ENCODE assay signal across 24 cellular contexts in genomic region chr20:17593902-17594301, GRCh38. TPM values are rescaled to one million over a fixed set of nuclear protein-coding genes. Genes with fewer than 3 reads are reported as not detected.
A peak's percentile ranks its signal among the peaks of the same experiment; 100 is the strongest.
DNase-seq lines count a peak whose midpoint lies in the region; ATAC-seq and TF ChIP-seq lines count a peak whose summit lies in the region.
"Had no signal": no experiment of that assay in that cellular context is flagged by ENCODE, and none has a peak within 500 bp of the region (broad histone marks: within the 10 kb centered on the region; RNA-seq: fewer than 3 reads in every experiment).

No MANE protein-coding gene starts in this region.

- no peak overlapping the region for H3K4me3 Mint-ChIP-seq in chondrocyte (ENCODE audit: unreplicated experiment)
- H3K4me3 Mint-ChIP-seq: activated CD4-positive, alpha-beta T cell treated with anti-CD3 and anti-CD28 coated beads, Interleukin-2, amount 10 ng/mL, durations not matched to agents 7 days and 5 days; activated CD8-positive, alpha-beta memory T cell treated with anti-CD3 and anti-CD28 coated beads, Interleukin-2, amount 10 ng/mL, durations not matched to agents 7 days and 5 days; activated T-helper 1 cell treated with anti-CD3 and anti-CD28 coated beads, Interleukin-12 subunit alpha, Interleukin-12 subunit beta, Interleukin-2, Interleukin-4 antibody, amounts not matched to agents 30 ng/mL and 10 ng/mL and 1 ng/mL, durations not matched to agents 14 hours and 24 hours and 36 hours; CD4-positive, CD25-positive, alpha-beta regulatory T cell; endodermal cell; stimulated activated naive CD8-positive, alpha-beta T cell treated with anti-CD3 and anti-CD28 coated beads, Interleukin-15, Interleukin-2, amounts not matched to agents 100 ng/mL and 50 ng/mL, for 24 hours had no signal

- POLR2A ChIA-PET in HEK293 (lab: Yijun Ruan, JAX), result interaction anchor here (0.6 to 1.9 kb wide), 2 partner anchors 8 to 23 kb away, joined by 3 to 9 read pairs; partner anchors contain the start of gene DSTN

- H3K9me3 ChIP-seq in HEK293 (ENCODE audit: control insufficient read depth, insufficient read depth, low read depth, low read length) (no peaks in the 10 kb centered on the region), muscle layer of colon (ENCODE audit: low read length) (no peaks in the 10 kb centered on the region), thyroid gland (no peaks in the 10 kb centered on the region)
- H3K9me3 ChIP-seq: left lung, SK-N-SH, uterus had no signal

- peaks cover 93% of the 10 kb centered on the region for H3K4me1 Mint-ChIP-seq in chondrocyte (ENCODE audit: low read depth)

- TF ChIP-seq POLR2A in thyroid gland (IDR thresholded peaks at IDR 0.05), result no peak

- no peak overlapping the region for H3K27ac ChIP-seq in HEK293 (ENCODE audit: extremely low read depth, low read depth, low read length)
- peak overlapping the region; percentile 73 for H3K27ac ChIP-seq in muscle layer of colon (ENCODE audit: low read depth, low read length)
- peak overlapping the region; percentile 94 to 99 (median 98) for H3K27ac ChIP-seq in thyroid gland

- H3K4me1 ChIP-seq in HEK293 (ENCODE audit: control insufficient read depth, insufficient read depth, low read length) (peaks cover 4% of the 10 kb centered on the region; the same call in 1 of the 2 replicates), muscle layer of colon (ENCODE audit: insufficient read depth, low read length) (peaks cover 70% of the 10 kb centered on the region), thyroid gland (peaks cover 82 to 87% of the 10 kb centered on the region in 2 donors)

- H3K9ac ChIP-seq in muscle layer of colon (ENCODE audit: low read length), result no peak overlapping the region
- H3K9ac ChIP-seq: SK-N-SH had no signal

- intact Hi-C loops in thyroid gland (cut with DNase I), result no loop called here

- peak overlapping the region; percentile 92 for H3K27ac Mint-ChIP-seq in chondrocyte (ENCODE audit: unreplicated experiment)
- H3K27ac Mint-ChIP-seq: activated CD4-positive, alpha-beta T cell treated with anti-CD3 and anti-CD28 coated beads, Interleukin-2, amount 10 ng/mL, durations not matched to agents 7 days and 5 days; activated CD8-positive, alpha-beta memory T cell treated with anti-CD3 and anti-CD28 coated beads, Interleukin-2, amount 10 ng/mL, durations not matched to agents 7 days and 5 days; activated naive CD4-positive, alpha-beta T cell treated with anti-CD3 and anti-CD28 coated beads, Interleukin-2, amount 50 U/mL, for 72 hours; activated T-helper 1 cell treated with anti-CD3 and anti-CD28 coated beads, Interleukin-12 subunit alpha, Interleukin-12 subunit beta, Interleukin-2, Interleukin-4 antibody, amounts not matched to agents 30 ng/mL and 10 ng/mL and 1 ng/mL, durations not matched to agents 14 hours and 24 hours and 36 hours; CD4-positive, CD25-positive, alpha-beta regulatory T cell; stimulated activated naive CD8-positive, alpha-beta T cell treated with anti-CD3 and anti-CD28 coated beads, Interleukin-15, Interleukin-2, amounts not matched to agents 100 ng/mL and 50 ng/mL, for 24 hours had no signal

- peaks cover 19% of the 10 kb centered on the region for H3K36me3 Mint-ChIP-seq in chondrocyte (ENCODE audit: low read depth)

- no peaks in the 10 kb centered on the region for H3K27me3 Mint-ChIP-seq in chondrocyte (ENCODE audit: low read depth)
- H3K27me3 Mint-ChIP-seq: activated CD4-positive, alpha-beta T cell treated with anti-CD3 and anti-CD28 coated beads, Interleukin-2, amount 10 ng/mL, durations not matched to agents 7 days and 5 days; activated CD8-positive, alpha-beta memory T cell treated with anti-CD3 and anti-CD28 coated beads, Interleukin-2, amount 10 ng/mL, durations not matched to agents 7 days and 5 days; CD4-positive, CD25-positive, alpha-beta regulatory T cell; stimulated activated naive CD8-positive, alpha-beta T cell treated with anti-CD3 and anti-CD28 coated beads, Interleukin-15, Interleukin-2, amounts not matched to agents 100 ng/mL and 50 ng/mL, for 24 hours had no signal

- CTCF ChIA-PET in HEK293 (lab: Yijun Ruan, JAX), result interaction anchor here (1.8 kb wide), 1 partner anchor 57 kb away, joined by 6 read pairs; no protein-coding TSS in a partner anchor

- ATAC-seq in HG03196 (IDR thresholded peaks at IDR 0.05; ENCODE audit: unreplicated experiment), result no peak
- no peak for ATAC-seq in HG02981 (IDR thresholded peaks at IDR 0.05; ENCODE audit: unreplicated experiment)
- ATAC-seq: activated CD8-positive, alpha-beta memory T cell treated with anti-CD3 and anti-CD28 coated beads, Interleukin-2, amount 10 ng/mL, durations not matched to agents 7 days and 5 days; activated naive CD4-positive, alpha-beta T cell treated with anti-CD3 and anti-CD28 coated beads, Interleukin-2, amount 50 U/mL, for 72 hours had no signal

- TF ChIP-seq CTCF in HEK293 (tag by site-specific recombination; IDR thresholded peaks at IDR 0.05) (no peak), chondrocyte (IDR thresholded peaks at IDR 0.05) (no peak), thyroid gland (IDR thresholded peaks at IDR 0.05) (no peak)

- H3K36me3 ChIP-seq in HEK293 (ENCODE audit: control insufficient read depth in 2 of 2, insufficient read depth in 1 of 2, low read length in 2 of 2) (peaks cover 0 to 8% of the 10 kb centered on the region in 2 experiments; a peak in 2 of 3 replicates), muscle layer of colon (ENCODE audit: insufficient read depth, low read length) (peaks cover 12% of the 10 kb centered on the region), thyroid gland (no peaks in the 10 kb centered on the region)
- H3K36me3 ChIP-seq: uterus had no signal

- no peaks in the 10 kb centered on the region for H3K27me3 ChIP-seq in muscle layer of colon (ENCODE audit: control insufficient read depth in 1 of 2, insufficient read depth in 2 of 2, low read length in 2 of 2)
- H3K27me3 ChIP-seq in thyroid gland, result no peaks in the 10 kb centered on the region
- H3K27me3 ChIP-seq: left lung, uterus had no signal

- H3K9me3 Mint-ChIP-seq in chondrocyte (ENCODE audit: low read depth), result no peaks in the 10 kb centered on the region
- H3K9me3 Mint-ChIP-seq: activated CD4-positive, alpha-beta T cell treated with anti-CD3 and anti-CD28 coated beads, Interleukin-2, amount 10 ng/mL, durations not matched to agents 7 days and 5 days; activated naive CD4-positive, alpha-beta T cell treated with anti-CD3 and anti-CD28 coated beads, Interleukin-2, amount 50 U/mL, for 72 hours; activated T-helper 1 cell treated with anti-CD3 and anti-CD28 coated beads, Interleukin-12 subunit alpha, Interleukin-12 subunit beta, Interleukin-2, Interleukin-4 antibody, amounts not matched to agents 30 ng/mL and 10 ng/mL and 1 ng/mL, durations not matched to agents 14 hours and 24 hours and 36 hours; endodermal cell; stimulated activated naive CD8-positive, alpha-beta T cell treated with anti-CD3 and anti-CD28 coated beads, Interleukin-15, Interleukin-2, amounts not matched to agents 100 ng/mL and 50 ng/mL, for 24 hours had no signal

- 45 to 50% methylated on average over 4 of the region's 4 CpGs for WGBS in thyroid gland, 2 donors

- H3K4me3 ChIP-seq in HEK293 (ENCODE audit: low read depth, low read length), result no peak overlapping the region
- H3K4me3 ChIP-seq in muscle layer of colon (ENCODE audit: low read depth in 1 of 2, low read length in 2 of 2), result no peak overlapping the region
- H3K4me3 ChIP-seq in thyroid gland (replicated peaks in 1 of 3), result no peak overlapping the region
- H3K4me3 ChIP-seq: left lung, uterus had no signal

- DNase-seq in chondrocyte (ENCODE audit: low spot score), result no peak
- DNase-seq in thyroid gland, result peak in 1 of 2 donors; percentile 27
- DNase-seq in activated gamma-delta T cell (lab: John Stamatoyannopoulos, UW), result no peak
- DNase-seq: activated CD4-positive, alpha-beta T cell treated with anti-CD3 and anti-CD28 coated beads, Interleukin-2, amount 10 ng/mL, durations not matched to agents 7 days and 5 days; activated CD8-positive, alpha-beta memory T cell treated with anti-CD3 and anti-CD28 coated beads, Interleukin-2, amount 10 ng/mL, durations not matched to agents 7 days and 5 days; CD4-positive, CD25-positive, alpha-beta regulatory T cell; DMS 273 treated with DMSO at 0.1 percent for 48 hours; endodermal cell; head of caudate nucleus; NCI-H1417; NCI-H524; retina; RPMI8226; SK-N-SH; T-helper 2 cell; uterus had no signal

TF ChIP-seq in HEK293, 187 proteins besides CTCF, POLR2A, EP300 and RAD21 (continues in another document):
- TF ChIP-seq ZNF624 (tag by site-specific recombination; IDR thresholded peaks at IDR 0.05) (no peak), ZFP41 (tag by site-specific recombination; IDR thresholded peaks at IDR 0.05; ENCODE audit: borderline replicate concordance) (no peak), PRDM1 (tag by site-specific recombination; IDR thresholded peaks at IDR 0.05) (no peak), ZBTB49 (tag by site-specific recombination; IDR thresholded peaks at IDR 0.05; ENCODE audit: low read depth) (no peak), ZNF48 (tag by site-specific recombination; IDR thresholded peaks at IDR 0.05) (no peak), ZNF133 (tag by site-specific recombination; IDR thresholded peaks at IDR 0.05) (no peak), ZNF76 (tag by site-specific recombination; IDR thresholded peaks at IDR 0.05; ENCODE audit: borderline replicate concordance, low read depth) (no peak), ZNF610 (tag by site-specific recombination; IDR thresholded peaks at IDR 0.05; ENCODE audit: borderline replicate concordance) (no peak), ZNF621 (tag by site-specific recombination; IDR thresholded peaks at IDR 0.05) (no peak), GFI1B (tag by site-specific recombination; IDR thresholded peaks at IDR 0.05) (no peak), ZNF184 (tag by site-specific recombination; IDR thresholded peaks at IDR 0.05) (no peak), ZNF394 (tag by site-specific recombination; IDR thresholded peaks at IDR 0.05; ENCODE audit: borderline replicate concordance) (peak; percentile 79; the same call in 1 of the 2 replicates)

RNA-seq across cellular contexts. Expression of gene DSTN, which starts 24.0 kb away (rescaled TPM):
- total RNA-seq in chondrocyte (878 to 1,290 TPM (median 1,265 TPM) in 3 replicates), thyroid gland (100 to 1,000 TPM; 504 to 681 (median 560) TPM)
